9 cellular contexts compared by ENCODE assay signal in genomic region chr2:42878581-42878980, GRCh38.
DNase-seq lines count a peak whose midpoint lies in the region; ATAC-seq, FAIRE-seq and TF ChIP-seq lines count a peak whose summit lies in the region.
"Had no signal": no experiment of that assay in that cellular context is flagged by ENCODE, and none has a peak within 500 bp of the region (broad histone marks: within the 10 kb centered on the region; RNA-seq: fewer than 3 reads in every experiment).

No MANE protein-coding gene starts in this region.

- no peak overlapping the region for H3K4me2 ChIP-seq in astrocyte (ENCODE audit: low read length)

- H3K79me2 ChIP-seq in astrocyte (ENCODE audit: insufficient read depth, low read length), result no peaks in the 10 kb centered on the region

- H3K36me3 Mint-ChIP-seq in activated T-cell treated with anti-CD3 and anti-CD28 coated beads, Interleukin-2, amount 50 U/mL, for 24 hours (ENCODE audit: low read depth), result no peaks in the 10 kb centered on the region
- H3K36me3 Mint-ChIP-seq in astrocyte (ENCODE audit: low read depth, unreplicated experiment) (peaks cover 2% of the 10 kb centered on the region), osteocyte (ENCODE audit: unreplicated experiment) (no peaks in the 10 kb centered on the region)
- H3K36me3 Mint-ChIP-seq in stimulated activated naive CD8-positive, alpha-beta T cell treated with anti-CD3 and anti-CD28 coated beads, Interleukin-15, Interleukin-2, amounts not matched to agents 100 ng/mL and 50 ng/mL, for 24 hours (ENCODE audit: low read depth), result no peaks in the 10 kb centered on the region

- no peak overlapping the region for H3K9ac ChIP-seq in astrocyte (ENCODE audit: low read length)

- no peaks in the 10 kb centered on the region for H3K36me3 ChIP-seq in astrocyte (ENCODE audit: insufficient read depth, low read length)

- H3K4me3 Mint-ChIP-seq in activated T-cell treated with anti-CD3 and anti-CD28 coated beads, Interleukin-2, amount 50 U/mL, for 24 hours, result no peak overlapping the region
- H3K4me3 Mint-ChIP-seq in astrocyte (ENCODE audit: unreplicated experiment), result no peak overlapping the region
- H3K4me3 Mint-ChIP-seq in stimulated activated naive CD8-positive, alpha-beta T cell treated with anti-CD3 and anti-CD28 coated beads, Interleukin-15, Interleukin-2, amounts not matched to agents 100 ng/mL and 50 ng/mL, for 24 hours, result no peak overlapping the region
- H3K4me3 Mint-ChIP-seq in osteocyte (ENCODE audit: unreplicated experiment), result no peak overlapping the region

- H3K27me3 ChIP-seq in astrocyte (ENCODE audit: insufficient read depth, low read length), result no peaks in the 10 kb centered on the region

- ATAC-seq in HG02852 (IDR thresholded peaks at IDR 0.05; ENCODE audit: unreplicated experiment), result peak; percentile 69
- no peak for ATAC-seq in GM18498 (IDR thresholded peaks at IDR 0.05; ENCODE audit: unreplicated experiment)
- no peak for ATAC-seq in GM19455 (IDR thresholded peaks at IDR 0.05; ENCODE audit: unreplicated experiment)

- H2AFZ ChIP-seq in astrocyte (ENCODE audit: low read depth, low read length), result no peak overlapping the region

- H4K20me1 ChIP-seq in astrocyte (ENCODE audit: insufficient read depth, low read length), result no peaks in the 10 kb centered on the region

- no peaks in the 10 kb centered on the region for H3K9me3 Mint-ChIP-seq in activated T-cell treated with anti-CD3 and anti-CD28 coated beads, Interleukin-2, amount 50 U/mL, for 24 hours
- H3K9me3 Mint-ChIP-seq in astrocyte (ENCODE audit: unreplicated experiment) (peaks cover 2% of the 10 kb centered on the region), osteocyte (ENCODE audit: unreplicated experiment) (no peaks in the 10 kb centered on the region)
- no peaks in the 10 kb centered on the region for H3K9me3 Mint-ChIP-seq in stimulated activated naive CD8-positive, alpha-beta T cell treated with anti-CD3 and anti-CD28 coated beads, Interleukin-15, Interleukin-2, amounts not matched to agents 100 ng/mL and 50 ng/mL, for 24 hours

- no peak overlapping the region for H3K27ac ChIP-seq in astrocyte (ENCODE audit: low read depth, low read length)

- peaks cover 18% of the 10 kb centered on the region for H3K4me1 ChIP-seq in astrocyte (ENCODE audit: insufficient read depth, low read length)

- no peaks in the 10 kb centered on the region for H3K9me3 ChIP-seq in astrocyte (ENCODE audit: insufficient read depth, low read depth, low read length)

- TF ChIP-seq CTCF in astrocyte (IDR thresholded peaks at IDR 0.05; ENCODE audit: insufficient read depth, low read depth, low read length) (no peak), osteocyte (IDR thresholded peaks at IDR 0.05) (no peak)

- DNase-seq in activated T-cell treated with anti-CD3 and anti-CD28 coated beads, Interleukin-2, amount 50 U/mL, for 24 hours, result no peak
- no peak for DNase-seq in activated T-cell treated with anti-CD3 and anti-CD28 coated beads, Interleukin-2, amount 50 U/mL, for 1 hour
- DNase-seq in astrocyte (ENCODE audit: low read depth), result peak; percentile 55
- no peak for DNase-seq in osteocyte (ENCODE audit: extremely low spot score, unreplicated experiment)
- DNase-seq: NCI-H2171 treated with DMSO at 0.1 percent for 48 hours had no signal

- no peak for FAIRE-seq in astrocyte (lab: Jason Lieb, UNC)

- peak overlapping the region; percentile 77 for H3K27ac Mint-ChIP-seq in activated T-cell treated with anti-CD3 and anti-CD28 coated beads, Interleukin-2, amount 50 U/mL, for 24 hours
- H3K27ac Mint-ChIP-seq in astrocyte (ENCODE audit: unreplicated experiment) (peak overlapping the region; percentile 53), osteocyte (ENCODE audit: unreplicated experiment) (no peak overlapping the region)
- H3K27ac Mint-ChIP-seq in stimulated activated naive CD8-positive, alpha-beta T cell treated with anti-CD3 and anti-CD28 coated beads, Interleukin-15, Interleukin-2, amounts not matched to agents 100 ng/mL and 50 ng/mL, for 24 hours, result peak overlapping the region; percentile 78

- peaks cover 34% of the 10 kb centered on the region for H3K4me1 Mint-ChIP-seq in activated T-cell treated with anti-CD3 and anti-CD28 coated beads, Interleukin-2, amount 50 U/mL, for 24 hours (ENCODE audit: low read depth)
- H3K4me1 Mint-ChIP-seq in astrocyte (ENCODE audit: low read depth, unreplicated experiment) (peaks cover 16% of the 10 kb centered on the region), osteocyte (ENCODE audit: unreplicated experiment) (no peaks in the 10 kb centered on the region)
- peaks cover 28% of the 10 kb centered on the region for H3K4me1 Mint-ChIP-seq in stimulated activated naive CD8-positive, alpha-beta T cell treated with anti-CD3 and anti-CD28 coated beads, Interleukin-15, Interleukin-2, amounts not matched to agents 100 ng/mL and 50 ng/mL, for 24 hours (ENCODE audit: low read depth)

- no peak overlapping the region for H3K4me3 ChIP-seq in astrocyte (ENCODE audit: insufficient read depth, low read depth, low read length)

- H3K27me3 Mint-ChIP-seq in activated T-cell treated with anti-CD3 and anti-CD28 coated beads, Interleukin-2, amount 50 U/mL, for 24 hours, result no peaks in the 10 kb centered on the region
- H3K27me3 Mint-ChIP-seq in astrocyte (ENCODE audit: low read depth, unreplicated experiment), result peaks cover 3% of the 10 kb centered on the region
- H3K27me3 Mint-ChIP-seq in stimulated activated naive CD8-positive, alpha-beta T cell treated with anti-CD3 and anti-CD28 coated beads, Interleukin-15, Interleukin-2, amounts not matched to agents 100 ng/mL and 50 ng/mL, for 24 hours, result no peaks in the 10 kb centered on the region
- no peaks in the 10 kb centered on the region for H3K27me3 Mint-ChIP-seq in osteocyte (ENCODE audit: unreplicated experiment)
